In the genomic region with DNA sequence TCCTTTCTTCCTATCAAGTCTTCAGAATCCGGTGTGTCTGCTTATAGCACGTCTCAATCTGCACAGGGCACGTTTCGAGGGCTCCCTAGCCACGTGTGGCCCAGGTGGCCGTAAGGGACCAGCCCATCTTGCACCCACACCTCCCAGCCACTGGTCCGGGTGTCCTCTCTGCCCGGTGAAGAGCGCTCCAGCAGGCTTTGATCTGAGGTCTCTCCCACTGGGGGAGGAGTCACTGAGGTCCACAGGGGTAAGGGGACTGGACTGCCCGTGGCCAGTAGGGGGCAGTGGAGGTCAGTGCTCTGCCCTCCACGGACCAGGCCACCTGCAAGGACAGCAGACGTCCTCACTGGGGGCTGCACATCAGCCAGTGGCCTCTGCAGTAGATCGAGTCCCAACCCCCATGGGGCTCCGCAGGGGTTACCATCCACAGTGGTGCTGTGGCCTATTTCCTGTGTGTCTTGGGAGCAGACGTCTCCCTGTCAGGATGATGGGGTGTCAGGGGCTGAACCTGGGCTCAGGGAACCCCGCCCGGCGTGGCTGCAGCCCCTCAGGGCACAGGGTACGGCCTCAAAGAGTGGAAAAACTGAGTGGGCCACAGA, we compare ENCODE assay signal across 9 cellular contexts.
DNase-seq lines count a peak whose midpoint lies in the region; ATAC-seq and TF ChIP-seq lines count a peak whose summit lies in the region.
"Had no signal": no experiment of that assay in that cellular context is flagged by ENCODE, and none has a peak within 500 bp of the region (broad histone marks: within the 10 kb centered on the region; RNA-seq: fewer than 3 reads in every experiment).

No MANE protein-coding gene starts in this region.

- TF ChIP-seq CTCF in CD8-positive, alpha-beta T cell (IDR thresholded peaks at IDR 0.05) = peak; percentile 40
- TF ChIP-seq CTCF in OCI-LY3 (IDR thresholded peaks at IDR 0.05; ENCODE audit: low read depth, low read length) = peak; percentile 66
- peak; percentile 86 for TF ChIP-seq CTCF in left ventricle myocardium inferior (IDR thresholded peaks at IDR 0.05; ENCODE audit: borderline replicate concordance)

- H3K4me3 Mint-ChIP-seq in CD8-positive, alpha-beta T cell = no peak overlapping the region
- no peak overlapping the region for H3K4me3 Mint-ChIP-seq in activated naive CD8-positive, alpha-beta T cell treated with anti-CD3 and anti-CD28 coated beads for 36 hours

- H3K27ac ChIP-seq in CD8-positive, alpha-beta T cell (ENCODE audit: low read depth, low read length) = no peak overlapping the region
- no peak overlapping the region for H3K27ac ChIP-seq in OCI-LY3 (ENCODE audit: low read length)
- no peak overlapping the region for H3K27ac ChIP-seq in left ventricle myocardium inferior (replicated peaks)
- H3K27ac ChIP-seq: SK-N-MC had no signal

- peak in 2 of 7 experiments; percentile 26 to 44 for DNase-seq in CD8-positive, alpha-beta T cell
- DNase-seq in HAP-1 (ENCODE audit: low spot score in 2 of 2) (peak; percentile 68 to 86), left ventricle myocardium inferior (peak; percentile 48), sciatic nerve (ENCODE audit: low spot score) (peak; percentile 75), mesenteric fat pad (ENCODE audit: low spot score) (no peak), NCI-H1048 (lab: John Stamatoyannopoulos, UW) (no peak)
- peak; percentile 65 for DNase-seq in activated naive CD8-positive, alpha-beta T cell treated with anti-CD3 and anti-CD28 coated beads for 36 hours

- no peak overlapping the region for H3K4me3 ChIP-seq in CD8-positive, alpha-beta T cell (ENCODE audit: low read depth, low read length)
- H3K4me3 ChIP-seq in HAP-1 (no peak overlapping the region), OCI-LY3 (ENCODE audit: low read length) (no peak overlapping the region), left ventricle myocardium inferior (no peak overlapping the region)
- H3K4me3 ChIP-seq: SK-N-MC had no signal

- no peak overlapping the region for H2AFZ ChIP-seq in OCI-LY3 (ENCODE audit: low read depth, low read length)

- H3K4me1 ChIP-seq in CD8-positive, alpha-beta T cell (ENCODE audit: insufficient read depth, low read length) = peaks cover 10% of the 10 kb centered on the region
- H3K4me1 ChIP-seq in HAP-1 (peaks cover 3% of the 10 kb centered on the region; the same call in 1 of the 2 replicates), OCI-LY3 (ENCODE audit: low read length) (no peaks in the 10 kb centered on the region), left ventricle myocardium inferior (peaks cover 26% of the 10 kb centered on the region)

- H3K27me3 Mint-ChIP-seq in CD8-positive, alpha-beta T cell (ENCODE audit: low read depth) = peaks cover 3% of the 10 kb centered on the region
- H3K27me3 Mint-ChIP-seq in activated naive CD8-positive, alpha-beta T cell treated with anti-CD3 and anti-CD28 coated beads for 36 hours = no peaks in the 10 kb centered on the region

- POLR2A ChIA-PET in CD8-positive, alpha-beta T cell (lab: Charles Lee) = no interaction called here

- H3K9ac ChIP-seq in OCI-LY3 (ENCODE audit: low read length) = no peak overlapping the region

- intact Hi-C loops in CD8-positive, alpha-beta T cell (cut with DNase I, micrococcal nuclease) = no loop called here
- intact Hi-C loops in left ventricle myocardium inferior (cut with micrococcal nuclease) (no loop called here), sciatic nerve (cut with DNase I) (no loop called here)

- peak; percentile 69 for ATAC-seq in CD8-positive, alpha-beta T cell
- peak; percentile 53 for ATAC-seq in sciatic nerve

- no peaks in the 10 kb centered on the region for H3K9me3 ChIP-seq in CD8-positive, alpha-beta T cell (ENCODE audit: low read length)
- no peaks in the 10 kb centered on the region for H3K9me3 ChIP-seq in HAP-1
- no peaks in the 10 kb centered on the region for H3K9me3 ChIP-seq in OCI-LY3 (ENCODE audit: insufficient read depth, low read length)
- H3K9me3 ChIP-seq in left ventricle myocardium inferior (replicated peaks) = no peaks in the 10 kb centered on the region

- no peaks in the 10 kb centered on the region for H3K9me3 Mint-ChIP-seq in CD8-positive, alpha-beta T cell
- H3K9me3 Mint-ChIP-seq in activated naive CD8-positive, alpha-beta T cell treated with anti-CD3 and anti-CD28 coated beads for 36 hours = no peaks in the 10 kb centered on the region

- in situ Hi-C loops in HAP-1 (cut with MboI; ENCODE audit: low sequenced_read_pairs) = no loop called here

- H3K27me3 ChIP-seq in CD8-positive, alpha-beta T cell (ENCODE audit: insufficient read depth, low read length) = no peaks in the 10 kb centered on the region
- H3K27me3 ChIP-seq in HAP-1 (ENCODE audit: low read depth) (no peaks in the 10 kb centered on the region), OCI-LY3 (ENCODE audit: low read depth, low read length) (peaks cover 6% of the 10 kb centered on the region; the same call in 1 of the 2 replicates), left ventricle myocardium inferior (ENCODE audit: low read depth) (no peaks in the 10 kb centered on the region)

- H4K20me1 ChIP-seq in OCI-LY3 (ENCODE audit: insufficient read depth, low read length) = no peaks in the 10 kb centered on the region

- H3K36me3 Mint-ChIP-seq in CD8-positive, alpha-beta T cell = no peaks in the 10 kb centered on the region
- no peaks in the 10 kb centered on the region for H3K36me3 Mint-ChIP-seq in activated naive CD8-positive, alpha-beta T cell treated with anti-CD3 and anti-CD28 coated beads for 36 hours

- no peak overlapping the region for H3K27ac Mint-ChIP-seq in CD8-positive, alpha-beta T cell
- no peak overlapping the region for H3K27ac Mint-ChIP-seq in activated naive CD8-positive, alpha-beta T cell treated with anti-CD3 and anti-CD28 coated beads for 36 hours

- no peaks in the 10 kb centered on the region for H3K36me3 ChIP-seq in CD8-positive, alpha-beta T cell (ENCODE audit: insufficient read depth, low read length)
- H3K36me3 ChIP-seq in HAP-1 (replicated peaks) (no peaks in the 10 kb centered on the region), OCI-LY3 (replicated peaks; ENCODE audit: low read depth, low read length) (no peaks in the 10 kb centered on the region), left ventricle myocardium inferior (no peaks in the 10 kb centered on the region)

- CTCF ChIA-PET in CD8-positive, alpha-beta T cell (lab: Charles Lee) = interaction anchor here (1.0 kb wide), 2 partner anchors 12 to 17 kb away, joined by 3 to 4 read pairs; no protein-coding TSS in a partner anchor

- H3K79me2 ChIP-seq in OCI-LY3 (ENCODE audit: low read length) = no peaks in the 10 kb centered on the region

- no peak overlapping the region for H3K4me2 ChIP-seq in OCI-LY3 (ENCODE audit: low read length)

- peaks cover 11% of the 10 kb centered on the region for H3K4me1 Mint-ChIP-seq in CD8-positive, alpha-beta T cell (ENCODE audit: low read depth)
- peaks cover 3% of the 10 kb centered on the region for H3K4me1 Mint-ChIP-seq in activated naive CD8-positive, alpha-beta T cell treated with anti-CD3 and anti-CD28 coated beads for 36 hours

Comparison
In these comparisons a context has a peak if more than half of its experiments do, and no peak if none do; other contexts are left out.
1. DNase-seq: peak in HAP-1 (2 of 2), activated naive CD8-positive, alpha-beta T cell treated with anti-CD3 and anti-CD28 coated beads for 36 hours (single experiment), left ventricle myocardium inferior (single experiment) and sciatic nerve (single experiment); none in mesenteric fat pad (single experiment) and NCI-H1048 (single experiment).
2. Peak in every context shown above with its lines, with median percentiles within 50 percentile points of each other: CTCF ChIP-seq.